ENCODE assay signal across 24 cellular contexts in the genomic region with DNA sequence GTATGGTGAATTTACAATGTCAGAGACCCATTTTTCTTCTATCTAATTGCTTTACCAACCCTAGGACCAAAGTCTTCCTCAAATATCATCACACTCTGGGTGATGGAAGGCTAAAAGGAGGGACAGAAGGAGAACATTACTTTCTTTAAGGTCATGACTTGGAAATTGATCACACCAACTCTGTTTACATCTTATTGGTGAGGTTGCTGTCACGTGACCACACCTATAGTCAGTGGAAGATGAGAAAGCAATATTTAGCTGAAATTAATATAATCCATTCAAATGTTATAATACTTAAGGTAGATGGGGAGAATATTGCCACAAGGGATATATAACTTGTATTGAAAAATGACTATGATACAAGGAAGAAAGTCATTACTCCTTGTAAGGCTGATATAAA.
DNase-seq lines count a peak whose midpoint lies in the region; ATAC-seq, FAIRE-seq and TF ChIP-seq lines count a peak whose summit lies in the region.
"Had no signal": no experiment of that assay in that cellular context is flagged by ENCODE, and none has a peak within 500 bp of the region (broad histone marks: within the 10 kb centered on the region; RNA-seq: fewer than 3 reads in every experiment).

No MANE protein-coding gene starts in this region.

- H2AFZ ChIP-seq in K562 (ENCODE audit: low read depth, low read length) (no peak overlapping the region), PC-3 (ENCODE audit: low read length) (no peak overlapping the region)

- no peak overlapping the region for H3K27ac ChIP-seq in A549
- peak overlapping the region; percentile 78 for H3K27ac ChIP-seq in SJCRH30
- no peak overlapping the region for H3K27ac ChIP-seq in K562 (ENCODE audit: extremely low read depth, low read depth, low read length)
- no peak overlapping the region for H3K27ac ChIP-seq in PC-3 (ENCODE audit: low read length)
- H3K27ac ChIP-seq: BLaER1 treated with 17β-estradiol and CSF1 and Interleukin-3, amounts not matched to agents 10 nM and 100 nM; C4-2B had no signal

- WGBS in A549 (ENCODE audit: missing lambda C conversion rate), result 0% methylated on average over 1 of the region's 1 CpG
- 24% methylated on average over 1 of the region's 1 CpG for whole genome bisulfite sequencing in K562 (ENCODE audit: insufficient coverage, low coverage, missing lambda C conversion rate)

- H3K4me2 ChIP-seq in A549 (no peak overlapping the region), K562 (ENCODE audit: insufficient read depth, low read length) (no peak overlapping the region), PC-3 (ENCODE audit: low read length) (no peak overlapping the region)
- H3K4me2 ChIP-seq: BLaER1 treated with 17β-estradiol and CSF1 and Interleukin-3, amounts not matched to agents 10 nM and 100 nM had no signal

- BruUV-seq in K562 (replicated peaks; lab: Mats Ljungman, UMichigan) (no TSS peak), PC-3 (replicated peaks; lab: Mats Ljungman, UMichigan) (no TSS peak)

- CTCF ChIA-PET in A549 (lab: Yijun Ruan, JAX) (no interaction called here), K562 (lab: Yijun Ruan, JAX; ENCODE audit: low intra/inter-chr PET ratio) (no interaction called here), PC-3 (lab: Charles Lee) (no interaction called here)

- ATAC-seq in A549 (no peak), K562 (no peak), PC-3 (no peak)
- ATAC-seq: CD8-positive, alpha-beta T cell had no signal

- H3K9me2 ChIP-seq in PC-3 (replicated peaks; ENCODE audit: low read length), result no peaks in the 10 kb centered on the region

- DNase-seq in A549 (ENCODE audit: low read depth in 1 of 2, low spot score in 1 of 2) (no peak), D721Med (ENCODE audit: insufficient read length, low spot score) (no peak), SJCRH30 (no peak), K562 (ENCODE audit: extremely low read depth in 1 of 4, low spot score in 3 of 4) (no peak), GM19238 (ENCODE audit: insufficient read length, low spot score) (no peak), PC-3 (no peak)
- DNase-seq in stimulated activated CD4-positive, alpha-beta T cell treated with anti-CD3 and anti-CD28 coated beads, Interleukin-2, amount 100 ng/mL, for 24 hours, result no peak
- DNase-seq: 8988T; AML-193; Caco-2; Calu3; CD4-positive, alpha-beta T cell; CD8-positive, alpha-beta T cell; DMS 273 treated with DMSO at 0.1 percent for 48 hours; DMS153; DMS53; DMS79; DND-41; EL; GDM1 had no signal

- H3K36me3 ChIP-seq in SJCRH30, result no peaks in the 10 kb centered on the region
- no peaks in the 10 kb centered on the region for H3K36me3 ChIP-seq in K562 (ENCODE audit: control insufficient read depth, insufficient read depth, low read length)
- H3K36me3 ChIP-seq in PC-3 (ENCODE audit: low read depth, low read length), result no peaks in the 10 kb centered on the region
- H3K36me3 ChIP-seq: BLaER1 treated with 17β-estradiol and CSF1 and Interleukin-3, amounts not matched to agents 10 nM and 100 nM had no signal

- FAIRE-seq in A549 (lab: Jason Lieb, UNC) (no peak), D721Med (lab: Jason Lieb, UNC) (peak; percentile 11), K562 (lab: Jason Lieb, UNC) (no peak)
- FAIRE-seq: A204.1, GM12891 had no signal

- no peak for TF ChIP-seq CTCF in A549 (IDR thresholded peaks at IDR 0.05)
- TF ChIP-seq CTCF in D721Med (IDR thresholded peaks at IDR 0.05; ENCODE audit: insufficient read depth, missing control alignments), result no peak
- no peak for TF ChIP-seq CTCF in K562 (IDR thresholded peaks at IDR 0.05 in 2 of 3, conservative IDR thresholded peaks at IDR 0.05 in 1 of 3; ENCODE audit: insufficient read depth in 2 of 3, low read depth in 1 of 3, low read length in 3 of 3)
- TF ChIP-seq CTCF in PC-3 (conservative IDR thresholded peaks at IDR 0.05; ENCODE audit: low read depth, low read length), result no peak

- in situ Hi-C loops in K562 (cut with MboI), result no loop called here

- no peaks in the 10 kb centered on the region for H3K9me3 ChIP-seq in A549
- H3K9me3 ChIP-seq in SJCRH30 (replicated peaks), result no peaks in the 10 kb centered on the region
- no peaks in the 10 kb centered on the region for H3K9me3 ChIP-seq in K562 (replicated peaks; ENCODE audit: control insufficient read depth, insufficient read depth, low read depth, low read length)
- no peaks in the 10 kb centered on the region for H3K9me3 ChIP-seq in PC-3 (ENCODE audit: low read length)
- H3K9me3 ChIP-seq: Caco-2 had no signal

- no peaks in the 10 kb centered on the region for H3K27me3 ChIP-seq in SJCRH30
- no peaks in the 10 kb centered on the region for H3K27me3 ChIP-seq in K562 (ENCODE audit: control insufficient read depth in 2 of 2, insufficient read depth in 2 of 2, low read length in 2 of 2)
- no peaks in the 10 kb centered on the region for H3K27me3 ChIP-seq in PC-3 (ENCODE audit: low read length)
- H3K27me3 ChIP-seq: BLaER1 treated with 17β-estradiol and CSF1 and Interleukin-3, amounts not matched to agents 10 nM and 100 nM had no signal

- H3K79me2 ChIP-seq in K562 (ENCODE audit: control insufficient read depth, insufficient read depth, low read length) (no peaks in the 10 kb centered on the region), PC-3 (ENCODE audit: low read length) (no peaks in the 10 kb centered on the region)

- H3K4me3 ChIP-seq in A549 (no peak overlapping the region), SJCRH30 (no peak overlapping the region), K562 (no peak overlapping the region), PC-3 (ENCODE audit: low read length) (no peak overlapping the region)
- H3K4me3 ChIP-seq: BLaER1 treated with 17β-estradiol and CSF1 and Interleukin-3, amounts not matched to agents 10 nM and 100 nM had no signal

- no peaks in the 10 kb centered on the region for H3K9me1 ChIP-seq in K562 (ENCODE audit: control insufficient read depth, insufficient read depth, low read length)

- no peak for TF ChIP-seq EP300 in A549 (IDR thresholded peaks at IDR 0.05)
- TF ChIP-seq EP300 in K562 (IDR thresholded peaks at IDR 0.05; ENCODE audit: low read length), result no peak

- TF ChIP-seq RAD21 in A549 (conservative IDR thresholded peaks at IDR 0.05 in 1 of 2, IDR thresholded peaks at IDR 0.05 in 1 of 2) (no peak), K562 (CRISPR knock-in tag; conservative IDR thresholded peaks at IDR 0.05 in 1 of 2, IDR thresholded peaks at IDR 0.05 in 1 of 2) (no peak)

- intact Hi-C loops in K562 (cut with micrococcal nuclease) (no loop called here), PC-3 (cut with micrococcal nuclease) (no loop called here)

- H3F3A ChIP-seq in PC-3 (ENCODE audit: low read length, unreplicated experiment), result no peaks in the 10 kb centered on the region

- H4K20me1 ChIP-seq in K562 (replicated peaks; ENCODE audit: control insufficient read depth, insufficient read depth, low read length) (no peaks in the 10 kb centered on the region), PC-3 (ENCODE audit: low read length) (no peaks in the 10 kb centered on the region)
- H4K20me1 ChIP-seq: BLaER1 treated with 17β-estradiol and CSF1 and Interleukin-3, amounts not matched to agents 10 nM and 100 nM had no signal

- H3K4me1 ChIP-seq in A549 (no peaks in the 10 kb centered on the region), SJCRH30 (peaks cover 21% of the 10 kb centered on the region), K562 (replicated peaks in 1 of 2; ENCODE audit: control insufficient read depth in 2 of 2, insufficient read depth in 2 of 2, low read length in 2 of 2) (no peaks in the 10 kb centered on the region; a peak in 1 of 5 replicates), PC-3 (ENCODE audit: insufficient read depth, low read length) (no peaks in the 10 kb centered on the region)
- H3K4me1 ChIP-seq: BLaER1 treated with 17β-estradiol and CSF1 and Interleukin-3, amounts not matched to agents 10 nM and 100 nM; Caco-2 had no signal

- no peak for TF ChIP-seq POLR2A in A549 (IDR thresholded peaks at IDR 0.05; ENCODE audit: low read length)
- TF ChIP-seq POLR2A in K562 (conservative IDR thresholded peaks at IDR 0.05), result no peak

- H3K9ac ChIP-seq in K562 (ENCODE audit: insufficient read depth in 1 of 2, low read depth in 2 of 2, low read length in 2 of 2) (no peak overlapping the region), PC-3 (ENCODE audit: low read length) (no peak overlapping the region)
- H3K9ac ChIP-seq: BLaER1 treated with 17β-estradiol and CSF1 and Interleukin-3, amounts not matched to agents 10 nM and 100 nM had no signal

- POLR2A ChIA-PET in A549 (lab: Yijun Ruan, JAX) (no interaction called here), K562 (lab: Yijun Ruan, JAX) (no interaction called here), PC-3 (lab: Charles Lee; ENCODE audit: unreplicated experiment) (no interaction called here)

TF ChIP-seq in A549, 52 proteins besides CTCF, POLR2A, EP300 and RAD21:
- TF ChIP-seq JUN (IDR thresholded peaks at IDR 0.05) (no peak), ZFP36 (IDR thresholded peaks at IDR 0.05; ENCODE audit: borderline replicate concordance, partially characterized antibody) (no peak)
- TF ChIP-seq, protein P1, sequence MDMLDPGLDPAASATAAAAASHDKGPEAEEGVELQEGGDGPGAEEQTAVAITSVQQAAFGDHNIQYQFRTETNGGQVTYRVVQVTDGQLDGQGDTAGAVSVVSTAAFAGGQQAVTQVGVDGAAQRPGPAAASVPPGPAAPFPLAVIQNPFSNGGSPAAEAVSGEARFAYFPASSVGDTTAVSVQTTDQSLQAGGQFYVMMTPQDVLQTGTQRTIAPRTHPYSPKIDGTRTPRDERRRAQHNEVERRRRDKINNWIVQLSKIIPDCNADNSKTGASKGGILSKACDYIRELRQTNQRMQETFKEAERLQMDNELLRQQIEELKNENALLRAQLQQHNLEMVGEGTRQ (IDR thresholded peaks at IDR 0.05), result peak; percentile 35; the same call in 1 of the 2 replicates

TF ChIP-seq in K562, 482 proteins besides CTCF, POLR2A, EP300 and RAD21 (continues in another document):
- TF ChIP-seq, protein P1 (CRISPR knock-in tag; IDR thresholded peaks at IDR 0.05), result peak; percentile 34; the same call in 1 of the 2 replicates
- TF ChIP-seq XRCC5 (IDR thresholded peaks at IDR 0.05; ENCODE audit: low read depth, low read length), result no peak
- TF ChIP-seq DACH1 (IDR thresholded peaks at IDR 0.05; ENCODE audit: partially characterized antibody), result no peak
- TF ChIP-seq MIER1 (IDR thresholded peaks at IDR 0.05; ENCODE audit: low read depth), result no peak
- TF ChIP-seq RAD51 (IDR thresholded peaks at IDR 0.05; ENCODE audit: borderline replicate concordance, low read depth), result peak; percentile 73
